18 cellular contexts compared by ENCODE assay signal in the genomic region with DNA sequence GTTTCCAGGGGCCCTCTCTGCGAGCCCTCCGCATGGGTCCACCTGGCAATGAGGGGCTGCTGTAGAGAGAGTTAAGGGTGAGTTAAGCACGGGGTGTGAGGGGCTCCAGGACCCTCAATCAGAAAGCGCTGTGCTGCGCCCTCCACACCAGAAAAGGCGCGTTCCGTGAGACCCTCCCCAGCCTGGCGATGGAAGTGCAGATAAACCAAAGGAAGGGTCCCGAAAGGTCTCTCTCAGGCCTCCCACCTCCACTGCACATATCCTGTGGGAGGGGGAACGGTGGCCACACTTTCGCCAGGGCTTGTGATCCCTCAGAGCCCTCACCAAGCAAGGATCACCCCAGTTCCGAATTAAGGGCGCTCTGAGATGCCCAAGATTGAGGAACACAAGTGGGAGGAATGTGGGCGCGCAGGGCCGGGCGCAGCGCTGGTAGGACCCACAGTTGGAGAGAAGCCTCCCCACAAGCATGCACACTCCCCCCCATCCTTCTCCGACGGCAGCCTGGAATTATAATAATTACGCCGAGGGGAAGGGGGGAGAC. TPM values are rescaled to one million over a fixed set of nuclear protein-coding genes. Genes with fewer than 3 reads are reported as not detected.
DNase-seq lines count a peak whose midpoint lies in the region; TF ChIP-seq lines count a peak whose summit lies in the region.
"Had no signal": no experiment of that assay in that cellular context is flagged by ENCODE, and none has a peak within 500 bp of the region (broad histone marks: within the 10 kb centered on the region; RNA-seq: fewer than 3 reads in every experiment).

No MANE protein-coding gene starts in this region.

- peaks cover 85% of the 10 kb centered on the region for H3K27me3 Mint-ChIP-seq in progenitor cell of endocrine pancreas
- peaks cover 99% of the 10 kb centered on the region for H3K27me3 Mint-ChIP-seq in Calu3 (ENCODE audit: unreplicated experiment)

- CTCF ChIA-PET in RWPE1 (lab: Yijun Ruan, JAX), result no interaction called here
- CTCF ChIA-PET in Calu3 (lab: Charles Lee), result no interaction called here

- no peaks in the 10 kb centered on the region for H3K36me3 ChIP-seq in iPS-18a (ENCODE audit: control insufficient read depth, low read depth, low read length)
- H3K36me3 ChIP-seq: BLaER1 had no signal

- H3K36me3 Mint-ChIP-seq in progenitor cell of endocrine pancreas (ENCODE audit: insufficient read depth) (no peaks in the 10 kb centered on the region), Calu3 (ENCODE audit: insufficient read depth, unreplicated experiment) (no peaks in the 10 kb centered on the region)

- POLR2A ChIA-PET in RWPE1 (lab: Yijun Ruan, JAX; ENCODE audit: low non-redundant PET), result no interaction called here

- TF ChIP-seq CTCF in GM13976 (IDR thresholded peaks at IDR 0.05; ENCODE audit: borderline replicate concordance, control extremely low read depth, extremely low read depth, insufficient read depth, missing control alignments) (no peak), RWPE1 (conservative IDR thresholded peaks at IDR 0.05; ENCODE audit: low read depth) (no peak), progenitor cell of endocrine pancreas (IDR thresholded peaks at IDR 0.05; ENCODE audit: unreplicated experiment) (no peak), Calu3 (IDR thresholded peaks at IDR 0.05; ENCODE audit: unreplicated experiment) (no peak)

- H3K4me3 Mint-ChIP-seq in progenitor cell of endocrine pancreas (ENCODE audit: low read depth), result no peak overlapping the region
- H3K4me3 Mint-ChIP-seq in Calu3 (ENCODE audit: low read depth, unreplicated experiment), result no peak overlapping the region
- H3K4me3 Mint-ChIP-seq: HFFc6 had no signal

- H3K4me1 Mint-ChIP-seq in progenitor cell of endocrine pancreas (ENCODE audit: low read depth) (peaks cover 3% of the 10 kb centered on the region), Calu3 (ENCODE audit: low read depth, unreplicated experiment) (no peaks in the 10 kb centered on the region)

- peak overlapping the region; percentile 34 for H3K4me3 ChIP-seq in iPS-18a (ENCODE audit: low read length)
- H3K4me3 ChIP-seq: BLaER1 had no signal

- in situ Hi-C loops in GM13976 (cut with MboI; ENCODE audit: low sequenced_read_pairs, unreplicated experiment), result no loop called here

- H3K9ac ChIP-seq in iPS-18a (ENCODE audit: low read length), result no peak overlapping the region
- H3K9ac ChIP-seq: BLaER1 had no signal

- no TSS peak for BruUV-seq in Calu3 (replicated peaks; lab: Mats Ljungman, UMichigan)

- H3K27me3 ChIP-seq in iPS-18a (ENCODE audit: control insufficient read depth, insufficient read depth, low read length), result peaks cover 99% of the 10 kb centered on the region

- H3K27ac ChIP-seq in RWPE1, result peak overlapping the region; percentile 52
- no peak overlapping the region for H3K27ac ChIP-seq in iPS-18a (ENCODE audit: low read length)
- H3K27ac ChIP-seq: BLaER1 had no signal

- intact Hi-C loops in Calu3 (cut with micrococcal nuclease; ENCODE audit: unreplicated experiment), result no loop called here

- peak; percentile 34 for DNase-seq in GM13976 (ENCODE audit: low spot score)
- DNase-seq in RWPE1 (ENCODE audit: low spot score), result no peak
- DNase-seq in progenitor cell of endocrine pancreas (ENCODE audit: low spot score, unreplicated experiment), result peak; percentile 4
- DNase-seq in NCI-H2227 (lab: John Stamatoyannopoulos, UW; ENCODE audit: unreplicated experiment), result no peak
- no peak for DNase-seq in Calu3
- no peak for DNase-seq in NCI-H345 (lab: John Stamatoyannopoulos, UW)
- DNase-seq: activated CD4-positive, alpha-beta T cell treated with anti-CD3 and anti-CD28 coated beads, Interleukin-2, amount 50 U/mL, for 1 hour; activated gamma-delta T cell treated with Interleukin-2 at 50 U/mL for 16 hours; DND-41; HFFc6; NCI-H187 treated with DMSO at 0.1 percent for 48 hours; NCI-H82; RPMI8226 had no signal

- H3K9me3 Mint-ChIP-seq in progenitor cell of endocrine pancreas (ENCODE audit: low read depth) (no peaks in the 10 kb centered on the region), Calu3 (ENCODE audit: low read depth, unreplicated experiment) (no peaks in the 10 kb centered on the region)
- H3K9me3 Mint-ChIP-seq: HFFc6 had no signal

- no peaks in the 10 kb centered on the region for H3K9me3 ChIP-seq in iPS-18a (ENCODE audit: control insufficient read depth, low read depth, low read length)

- H3K27ac Mint-ChIP-seq in progenitor cell of endocrine pancreas, result no peak overlapping the region
- no peak overlapping the region for H3K27ac Mint-ChIP-seq in Calu3 (ENCODE audit: unreplicated experiment)
- H3K27ac Mint-ChIP-seq: HFFc6 had no signal

- peaks cover 10% of the 10 kb centered on the region for H3K4me1 ChIP-seq in iPS-18a (ENCODE audit: control insufficient read depth, low read depth, low read length)

RNA-seq across cellular contexts. Expression of gene WNT3A, which starts 1.1 kb away (rescaled TPM):
- total RNA-seq in progenitor cell of endocrine pancreas (not detected in 2 replicates), Calu3 (2022) (not detected in 2 replicates)
- total RNA-seq: astrocyte, HFFc6, mononuclear cell, temporal lobe had no signal

Comparison
In these comparisons a context has a peak if more than half of its experiments do, and no peak if none do; other contexts are left out.
1. DNase-seq: peak in GM13976 (single experiment) and progenitor cell of endocrine pancreas (single experiment); none in RWPE1 (single experiment), NCI-H2227 (single experiment), Calu3 (single experiment) and NCI-H345 (single experiment).